Comparison of ENCODE assay signal across 8 cellular contexts in the genomic region with DNA sequence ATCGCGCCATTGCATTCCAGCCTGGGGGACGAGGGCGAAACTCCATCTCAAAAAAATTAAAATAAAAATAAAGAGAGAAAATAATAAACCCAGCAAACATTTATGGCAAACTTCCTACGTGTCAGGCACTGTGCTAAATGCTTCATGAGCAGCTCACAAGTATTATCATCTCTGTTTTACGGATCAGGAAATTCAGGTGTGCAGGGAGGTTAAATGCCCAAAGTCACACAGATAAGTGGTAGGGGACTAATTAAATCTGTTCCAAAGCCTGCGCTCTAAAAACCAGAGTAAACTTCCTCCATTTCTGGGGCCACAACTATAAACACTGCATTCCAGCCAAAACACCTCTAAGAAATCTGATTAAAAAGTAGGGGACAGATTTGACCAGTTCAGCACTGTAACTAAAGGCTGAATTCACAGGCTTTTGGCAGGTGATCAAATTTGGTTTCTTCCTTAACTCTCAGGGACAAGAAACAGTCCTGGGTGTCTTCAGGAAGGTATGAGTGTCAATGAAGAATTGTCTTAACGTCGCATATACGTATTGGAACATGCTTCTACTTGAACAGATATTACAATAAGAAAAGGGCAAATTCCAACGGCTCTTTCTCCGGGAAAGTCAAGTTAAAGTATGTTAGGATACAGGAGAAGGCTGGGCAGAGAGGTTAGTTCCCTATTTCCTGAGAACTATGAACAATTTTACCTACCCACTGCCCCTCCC. TPM values are rescaled to one million over a fixed set of nuclear protein-coding genes. Genes with fewer than 3 reads are reported as not detected.
DNase-seq lines count a peak whose midpoint lies in the region; ATAC-seq and TF ChIP-seq lines count a peak whose summit lies in the region.

No MANE protein-coding gene starts in this region.

- peak overlapping the region; percentile 84 for H3K4me3 Mint-ChIP-seq in Calu3 (ENCODE audit: low read depth, unreplicated experiment)
- peak overlapping the region; percentile 94 for H3K4me3 Mint-ChIP-seq in activated CD8-positive, alpha-beta T cell treated with anti-CD3 and anti-CD28 coated beads, Interleukin-2, amount 10 ng/mL, durations not matched to agents 7 days and 5 days

- POLR2A ChIA-PET in activated CD8-positive, alpha-beta T cell treated with anti-CD3 and anti-CD28 coated beads, Interleukin-2, amount 10 ng/mL, durations not matched to agents 7 days and 5 days (lab: Charles Lee) = interaction anchor here (0.7 to 3.2 kb wide), 10 partner anchors 8 to 86 kb away, joined by 3 to 63 read pairs (median 4); a partner anchor contains a TSS

- no peaks in the 10 kb centered on the region for H3K9me3 Mint-ChIP-seq in Calu3 (ENCODE audit: low read depth, unreplicated experiment)
- no peaks in the 10 kb centered on the region for H3K9me3 Mint-ChIP-seq in activated CD8-positive, alpha-beta T cell treated with anti-CD3 and anti-CD28 coated beads, Interleukin-2, amount 10 ng/mL, durations not matched to agents 7 days and 5 days (ENCODE audit: insufficient read depth)

- TSS peak; percentile 71 for BruUV-seq in Calu3 (replicated peaks; lab: Mats Ljungman, UMichigan)

- peak overlapping the region; percentile 58 for H3K27ac Mint-ChIP-seq in Calu3 (ENCODE audit: unreplicated experiment)
- peak overlapping the region; percentile 92 for H3K27ac Mint-ChIP-seq in activated CD8-positive, alpha-beta T cell treated with anti-CD3 and anti-CD28 coated beads, Interleukin-2, amount 10 ng/mL, durations not matched to agents 7 days and 5 days

- peaks cover 21% of the 10 kb centered on the region for H3K36me3 Mint-ChIP-seq in Calu3 (ENCODE audit: insufficient read depth, unreplicated experiment)
- H3K36me3 Mint-ChIP-seq in activated CD8-positive, alpha-beta T cell treated with anti-CD3 and anti-CD28 coated beads, Interleukin-2, amount 10 ng/mL, durations not matched to agents 7 days and 5 days (ENCODE audit: low read depth) = peaks cover 13% of the 10 kb centered on the region

- H3K4me1 Mint-ChIP-seq in Calu3 (ENCODE audit: low read depth, unreplicated experiment) = no peaks in the 10 kb centered on the region
- H3K4me1 Mint-ChIP-seq in activated CD8-positive, alpha-beta T cell treated with anti-CD3 and anti-CD28 coated beads, Interleukin-2, amount 10 ng/mL, durations not matched to agents 7 days and 5 days (ENCODE audit: low read depth) = peaks cover 38% of the 10 kb centered on the region

- CTCF ChIA-PET in Calu3 (lab: Charles Lee) = interaction anchor here (0.5 kb wide), 1 partner anchor 1008 kb away, joined by 5 read pairs; no protein-coding TSS in a partner anchor
- CTCF ChIA-PET in activated CD8-positive, alpha-beta T cell treated with anti-CD3 and anti-CD28 coated beads, Interleukin-2, amount 10 ng/mL, durations not matched to agents 7 days and 5 days (lab: Charles Lee) = interaction anchor here (0.9 to 1.6 kb wide), 6 partner anchors 9 to 391 kb away, joined by 3 to 5 read pairs (median 4); no protein-coding TSS in a partner anchor

- DNase-seq in Calu3 = no peak
- DNase-seq in activated CD8-positive, alpha-beta T cell treated with anti-CD3 and anti-CD28 coated beads, Interleukin-2, amount 10 ng/mL, durations not matched to agents 7 days and 5 days = no peak
- no peak for DNase-seq in left cardiac atrium
- peak; percentile 1 for DNase-seq in retina
- DNase-seq in NCI-H2171 treated with DMSO at 0.1 percent for 48 hours (lab: John Stamatoyannopoulos, UW) = no peak
- DNase-seq in NCI-H774 (lab: John Stamatoyannopoulos, UW) = no peak

- no peak for TF ChIP-seq CTCF in Calu3 (IDR thresholded peaks at IDR 0.05; ENCODE audit: unreplicated experiment)

- ATAC-seq in HG02571 (IDR thresholded peaks at IDR 0.05; ENCODE audit: unreplicated experiment) (peak; percentile 2), left cardiac atrium (peak; percentile 1 to 10), GM21390 (IDR thresholded peaks at IDR 0.05; ENCODE audit: unreplicated experiment) (no peak)
- ATAC-seq in activated CD8-positive, alpha-beta T cell treated with anti-CD3 and anti-CD28 coated beads, Interleukin-2, amount 10 ng/mL, durations not matched to agents 7 days and 5 days = no peak

- intact Hi-C loops in Calu3 (cut with micrococcal nuclease; ENCODE audit: unreplicated experiment) (loop anchor here (10.0 kb wide), 1 partner anchor 116 kb away; a partner anchor contains a TSS), left cardiac atrium (cut with DNase I) (no loop called here)

- no peaks in the 10 kb centered on the region for H3K27me3 Mint-ChIP-seq in Calu3 (ENCODE audit: unreplicated experiment)
- no peaks in the 10 kb centered on the region for H3K27me3 Mint-ChIP-seq in activated CD8-positive, alpha-beta T cell treated with anti-CD3 and anti-CD28 coated beads, Interleukin-2, amount 10 ng/mL, durations not matched to agents 7 days and 5 days (ENCODE audit: low read depth)

RNA-seq across cellular contexts. Expression of a gene that starts 1.0 kb away (rescaled TPM):
- total RNA-seq in Calu3 (2022) = 18.1 and 18.2 TPM in 2 replicates
- total RNA-seq in activated CD8-positive, alpha-beta T cell treated with anti-CD3 and anti-CD28 coated beads, Interleukin-2, amount 10 ng/mL, durations not matched to agents 7 days and 5 days = 10 to 100 TPM; 46.0 to 49.9 TPM
- 10 to 100 TPM; 21.2 to 23.7 TPM for total RNA-seq in left cardiac atrium

RNA-seq across cellular contexts. Expression of a gene that starts 32.8 kb away (rescaled TPM):
- total RNA-seq in Calu3 (2022) (80.5 and 82.0 TPM in 2 replicates), left cardiac atrium (100 to 1,000 TPM in 1 of 2 donors, 10 to 100 TPM in 1; 88.9 to 139 TPM)
- 10 to 100 TPM; 59.4 to 61.1 TPM for total RNA-seq in activated CD8-positive, alpha-beta T cell treated with anti-CD3 and anti-CD28 coated beads, Interleukin-2, amount 10 ng/mL, durations not matched to agents 7 days and 5 days

RNA-seq across cellular contexts. Expression of a gene that starts 33.3 kb away (rescaled TPM):
- total RNA-seq in Calu3 (2022) (87.8 and 99.5 TPM in 2 replicates), left cardiac atrium (10 to 100 TPM; 45.2 to 74.2 TPM)
- total RNA-seq in activated CD8-positive, alpha-beta T cell treated with anti-CD3 and anti-CD28 coated beads, Interleukin-2, amount 10 ng/mL, durations not matched to agents 7 days and 5 days = 100 to 1,000 TPM; 106 to 116 TPM

RNA-seq across cellular contexts. Expression of a gene that starts 40.7 kb away (rescaled TPM):
- total RNA-seq in Calu3 (2022) (5.0 and 8.0 TPM in 2 replicates), left cardiac atrium (1 to 10 TPM; 6.6 to 9.6 TPM)
- total RNA-seq in activated CD8-positive, alpha-beta T cell treated with anti-CD3 and anti-CD28 coated beads, Interleukin-2, amount 10 ng/mL, durations not matched to agents 7 days and 5 days = 100 to 1,000 TPM; 308 to 309 TPM

Comparison
In these comparisons a context has a peak if more than half of its experiments do, and no peak if none do; other contexts are left out.
1. ATAC-seq: peak in HG02571 (single experiment) and left cardiac atrium (2 of 2); none in activated CD8-positive, alpha-beta T cell treated with anti-CD3 and anti-CD28 coated beads, Interleukin-2, amount 10 ng/mL, durations not matched to agents 7 days and 5 days (single experiment) and GM21390 (single experiment).